ENCODE assay signal across 8 cellular contexts in genomic region chr2:37389984-37390765, GRCh38. TPM values are rescaled to one million over a fixed set of nuclear protein-coding genes. Genes with fewer than 3 reads are reported as not detected.
DNase-seq lines count a peak whose midpoint lies in the region; ATAC-seq and TF ChIP-seq lines count a peak whose summit lies in the region.

No MANE protein-coding gene starts in this region.

- in situ Hi-C loops in astrocyte of the cerebellum (cut with HindIII; ENCODE audit: low sequenced_read_pairs), result loop anchor here (25.0 kb wide), 1 partner anchor 897 kb away; no protein-coding TSS in a partner anchor

- no peaks in the 10 kb centered on the region for H3K27me3 ChIP-seq in left lung

- ATAC-seq in GM21360 (IDR thresholded peaks at IDR 0.05; ENCODE audit: unreplicated experiment) (peak; percentile 90), HG03575 (IDR thresholded peaks at IDR 0.05; ENCODE audit: extremely low read depth, insufficient number of reproducible peaks, low FRiP score, unreplicated experiment) (peak; percentile 84), left lung (peak; percentile 80)

- DNase-seq in DMS53 (lab: John Stamatoyannopoulos, UW), result peak; percentile 95
- peak; percentile 31 for DNase-seq in T follicular helper cell (ENCODE audit: low read depth)
- peak; percentile 70 for DNase-seq in astrocyte of the cerebellum (ENCODE audit: low read depth)
- peak in 1 of 2 donors; percentile 42 for DNase-seq in left lung
- DNase-seq in stimulated activated CD8-positive, alpha-beta memory T cell treated with anti-CD3 and anti-CD28 coated beads, Interleukin-7, amount 100 ng/mL, for 48 hours (ENCODE audit: extremely low read depth in 1 of 2, low read depth in 1 of 2), result peak; percentile 11 to 59
- DNase-seq in NCI-H748 treated with DMSO at 0.1 percent for 48 hours (lab: John Stamatoyannopoulos, UW), result no peak

- H3K9me3 ChIP-seq in left lung, result no peaks in the 10 kb centered on the region

- H3K4me3 ChIP-seq in astrocyte of the cerebellum (ENCODE audit: low read depth, low read length) (no peak overlapping the region), left lung (no peak overlapping the region)

- intact Hi-C loops in left lung (cut with DNase I), result no loop called here

- TF ChIP-seq CTCF in astrocyte of the cerebellum (IDR thresholded peaks at IDR 0.05; ENCODE audit: low read depth, low read length, missing control alignments) (no peak), left lung (IDR thresholded peaks at IDR 0.05) (no peak)

- H3K4me1 ChIP-seq in left lung, result peaks cover 8 to 24% of the 10 kb centered on the region in 2 donors

- peak overlapping the region in 1 of 2 donors; percentile 86 for H3K27ac ChIP-seq in left lung

- no peaks in the 10 kb centered on the region for H3K36me3 ChIP-seq in left lung

RNA-seq across cellular contexts. Expression of gene QPCT, which starts 45.7 kb away (rescaled TPM):
- total RNA-seq in left lung, result 10 to 100 TPM; 11.5 to 16.6 TPM
